In the genomic region with DNA sequence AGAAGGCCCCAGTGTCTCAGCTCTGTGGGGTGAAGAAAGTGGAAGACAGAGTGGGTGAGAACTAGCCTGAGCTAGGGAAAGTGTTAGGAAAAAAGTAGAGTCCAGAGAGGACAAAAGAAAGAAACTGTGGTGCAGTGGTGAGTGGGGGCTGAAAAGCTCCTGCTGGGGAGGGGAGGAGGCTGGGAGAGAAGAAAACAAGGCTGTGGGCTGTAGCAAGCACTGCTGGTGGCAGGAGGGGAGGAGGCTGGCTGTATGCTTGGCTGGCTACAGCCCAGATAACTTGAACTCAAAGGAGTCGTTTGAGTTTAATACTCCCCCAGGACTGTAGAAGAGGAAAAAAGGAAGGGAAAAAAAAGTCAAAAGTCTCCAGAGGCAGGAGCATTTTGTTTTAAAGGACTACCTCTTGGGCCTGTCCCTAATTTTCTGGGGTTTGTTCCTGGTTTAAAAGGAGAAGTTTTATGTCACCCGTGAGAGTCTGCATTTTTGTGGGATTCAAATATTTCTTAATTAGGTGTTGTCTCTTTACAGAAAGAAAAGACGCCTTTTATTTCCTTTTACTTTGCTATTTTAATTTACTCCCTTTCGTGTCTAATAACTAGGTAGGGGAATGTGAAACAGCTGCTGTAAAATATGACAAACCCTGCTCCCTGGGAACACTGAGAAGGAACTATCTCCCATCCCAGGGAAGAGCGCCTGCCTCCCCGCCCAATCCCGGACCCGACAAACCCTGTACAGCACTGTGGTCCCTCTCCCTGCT, we compare ENCODE assay signal across 20 cellular contexts. TPM values are rescaled to one million over a fixed set of nuclear protein-coding genes. Genes with fewer than 3 reads are reported as not detected.
DNase-seq lines count a peak whose midpoint lies in the region; ATAC-seq and TF ChIP-seq lines count a peak whose summit lies in the region.
"Had no signal": no experiment of that assay in that cellular context is flagged by ENCODE, and none has a peak within 500 bp of the region (broad histone marks: within the 10 kb centered on the region; RNA-seq: fewer than 3 reads in every experiment).

No MANE protein-coding gene starts in this region.

- peak; percentile 42 for DNase-seq in HEK293T (ENCODE audit: extremely low spot score)
- no peak for DNase-seq in caudate nucleus (lab: John Stamatoyannopoulos, UW)
- no peak for DNase-seq in mesothelial cell of epicardium (ENCODE audit: low spot score in 2 of 2, unreplicated experiment in 2 of 2)
- no peak for DNase-seq in HPDE6-E6E7 (ENCODE audit: extremely low spot score)
- DNase-seq: activated CD8-positive, alpha-beta T cell treated with anti-CD3 and anti-CD28 coated beads for 36 hours; activated T-cell treated with anti-CD3 and anti-CD28 coated beads, Interleukin-2, amount 50 U/mL, for 48 hours; cerebellar nuclear complex; COR-L47; foreskin fibroblast; GDM1; natural killer cell; NCI-H2081 treated with DMSO at 0.1 percent for 48 hours; stimulated activated naive CD8-positive, alpha-beta T cell treated with anti-CD3 and anti-CD28 coated beads, Interleukin-15, Interleukin-2, amounts not matched to agents 100 U/mL and 50 U/mL, for 24 hours had no signal

- H3K9me3 Mint-ChIP-seq in mesothelial cell of epicardium = no peaks in the 10 kb centered on the region
- H3K9me3 Mint-ChIP-seq: activated CD8-positive, alpha-beta T cell treated with anti-CD3 and anti-CD28 coated beads for 36 hours; natural killer cell had no signal

- H3K4me3 Mint-ChIP-seq in mesothelial cell of epicardium = no peak overlapping the region
- H3K4me3 Mint-ChIP-seq: activated CD8-positive, alpha-beta T cell treated with anti-CD3 and anti-CD28 coated beads for 36 hours; natural killer cell had no signal

- H3K36me3 Mint-ChIP-seq in mesothelial cell of epicardium = no peaks in the 10 kb centered on the region
- H3K36me3 Mint-ChIP-seq: natural killer cell had no signal

- H3K27ac Mint-ChIP-seq in mesothelial cell of epicardium = peak overlapping the region; percentile 47
- H3K27ac Mint-ChIP-seq: activated CD8-positive, alpha-beta T cell treated with anti-CD3 and anti-CD28 coated beads for 36 hours; natural killer cell had no signal

- H3K4me1 Mint-ChIP-seq in mesothelial cell of epicardium = peaks cover 15% of the 10 kb centered on the region
- H3K4me1 Mint-ChIP-seq: natural killer cell had no signal

- TF ChIP-seq CTCF in 22Rv1 (IDR thresholded peaks at IDR 0.05) (no peak), mesothelial cell of epicardium (IDR thresholded peaks at IDR 0.05; ENCODE audit: unreplicated experiment) (no peak)

- peaks cover 85% of the 10 kb centered on the region for H3K27me3 Mint-ChIP-seq in mesothelial cell of epicardium (ENCODE audit: low read depth)

- ATAC-seq in HG03432 (IDR thresholded peaks at IDR 0.05; ENCODE audit: unreplicated experiment) (no peak), GM21825 (IDR thresholded peaks at IDR 0.05; ENCODE audit: unreplicated experiment) (no peak), HG03025 (IDR thresholded peaks at IDR 0.05; ENCODE audit: low FRiP score, unreplicated experiment) (no peak)
- ATAC-seq: activated CD8-positive, alpha-beta T cell treated with anti-CD3 and anti-CD28 coated beads for 36 hours; natural killer cell; Panc1; stimulated activated naive CD8-positive, alpha-beta T cell treated with anti-CD3 and anti-CD28 coated beads, Interleukin-15, Interleukin-2, amounts not matched to agents 100 U/mL and 50 U/mL, for 24 hours had no signal

- H3K27ac ChIP-seq in 22Rv1 (0 out of 2 replicates have a peak overlapping the region, but pooled peaks have one; percentile 16), caudate nucleus (ENCODE audit: low read depth, low read length) (peak overlapping the region; percentile 89)

- POLR2A ChIA-PET in HEK293T (lab: Yijun Ruan, JAX) = no interaction called here

- CTCF ChIA-PET in HEK293T (lab: Yijun Ruan, JAX) = interaction anchor here (0.6 kb wide), 1 partner anchor 28 kb away, joined by 8 read pairs; no protein-coding TSS in a partner anchor

TF ChIP-seq in HEK293T, 16 proteins besides CTCF, POLR2A, EP300 and RAD21:
- TF ChIP-seq CTBP1 (IDR thresholded peaks at IDR 0.05; ENCODE audit: borderline replicate concordance) = no peak
- no peak for TF ChIP-seq ZNF384 (IDR thresholded peaks at IDR 0.05)
- TF ChIP-seq FOXM1 (IDR thresholded peaks at IDR 0.05; ENCODE audit: borderline replicate concordance) = no peak
- TF ChIP-seq HDGF (IDR thresholded peaks at IDR 0.05; ENCODE audit: borderline replicate concordance) = no peak
- no peak for TF ChIP-seq SUZ12 (IDR thresholded peaks at IDR 0.05)
- no peak for TF ChIP-seq LEF1 (IDR thresholded peaks at IDR 0.05; ENCODE audit: borderline replicate concordance)
- TF ChIP-seq SP1 (IDR thresholded peaks at IDR 0.05) = no peak
- no peak for TF ChIP-seq ELF4 (IDR thresholded peaks at IDR 0.05)
- TF ChIP-seq L3MBTL2 (conservative IDR thresholded peaks at IDR 0.05) = no peak
- TF ChIP-seq FOXA1 (IDR thresholded peaks at IDR 0.05) = no peak
- TF ChIP-seq ARNT (IDR thresholded peaks at IDR 0.05) = no peak
- no peak for TF ChIP-seq NFRKB (IDR thresholded peaks at IDR 0.05)
- no peak for TF ChIP-seq FOXK2 (IDR thresholded peaks at IDR 0.05)
- TF ChIP-seq BHLHE40 (IDR thresholded peaks at IDR 0.05; ENCODE audit: borderline replicate concordance) = no peak
- no peak for TF ChIP-seq TARDBP (IDR thresholded peaks at IDR 0.05)
TF ChIP-seq in HEK293T: peak in this region for 0.

RNA-seq across cellular contexts. Expression of gene ZIC5, which starts 21.7 kb away (rescaled TPM):
- total RNA-seq in mesothelial cell of epicardium = not detected in 3 replicates
- total RNA-seq: activated CD8-positive, alpha-beta T cell treated with anti-CD3 and anti-CD28 coated beads for 36 hours; lung; natural killer cell; renal cortical epithelial cell had no signal

RNA-seq across cellular contexts. Expression of gene ZIC2, which starts 31.7 kb away (rescaled TPM):
- 0.47 TPM in 1 of 3 replicates, not detected in the others for total RNA-seq in mesothelial cell of epicardium
- total RNA-seq: activated CD8-positive, alpha-beta T cell treated with anti-CD3 and anti-CD28 coated beads for 36 hours; natural killer cell; renal cortical epithelial cell had no signal
